1 cellular context compared by ENCODE assay signal in genomic region chr12:124667671-124668337, GRCh38.
TF ChIP-seq lines count a peak whose summit lies in the region.

No MANE protein-coding gene starts in this region.

TF ChIP-seq in HepG2, 621 proteins besides CTCF, POLR2A, EP300 and RAD21 (continued from another document):
- TF ChIP-seq RFX5 (IDR thresholded peaks at IDR 0.05; ENCODE audit: low read depth, low read length), result no peak
- no peak for TF ChIP-seq NAIF1 (CRISPR knock-in tag; IDR thresholded peaks at IDR 0.05; ENCODE audit: borderline replicate concordance)
- peak; percentile 34; the same call in 1 of the 2 replicates for TF ChIP-seq BCL6 (CRISPR knock-in tag; IDR thresholded peaks at IDR 0.05)
- TF ChIP-seq MLLT10 (CRISPR knock-in tag; IDR thresholded peaks at IDR 0.05), result no peak
- peak; percentile 49; the same call in 1 of the 2 replicates for TF ChIP-seq SP5 (CRISPR knock-in tag; IDR thresholded peaks at IDR 0.05; ENCODE audit: borderline replicate concordance, low read depth)
- peak; percentile 31; the same call in 1 of the 2 replicates for TF ChIP-seq ETV5 (CRISPR knock-in tag; IDR thresholded peaks at IDR 0.05; ENCODE audit: borderline replicate concordance)
- 0 out of 2 replicates have a peak, but pooled peaks have one; percentile 10 for TF ChIP-seq GABPA (IDR thresholded peaks at IDR 0.05; ENCODE audit: low read depth, low read length)
- 0 out of 2 replicates have a peak, but pooled peaks have one; percentile 33 for TF ChIP-seq GABPA (CRISPR knock-in tag; IDR thresholded peaks at IDR 0.05; ENCODE audit: low read depth)
- TF ChIP-seq NCOA2 (CRISPR knock-in tag; IDR thresholded peaks at IDR 0.05), result no peak; the same call in 1 of the 2 replicates
- TF ChIP-seq ZNF879 (CRISPR knock-in tag; IDR thresholded peaks at IDR 0.05), result no peak
- TF ChIP-seq FOSL1 (CRISPR knock-in tag; IDR thresholded peaks at IDR 0.05; ENCODE audit: borderline replicate concordance), result no peak
- no peak for TF ChIP-seq ZNF773 (CRISPR knock-in tag; IDR thresholded peaks at IDR 0.05; ENCODE audit: borderline replicate concordance)
- peak; percentile 11; the same call in 1 of the 2 replicates for TF ChIP-seq PATZ1 (CRISPR knock-in tag; IDR thresholded peaks at IDR 0.05)
- TF ChIP-seq AHR (CRISPR knock-in tag; IDR thresholded peaks at IDR 0.05), result no peak
- no peak for TF ChIP-seq HHEX (CRISPR knock-in tag; IDR thresholded peaks at IDR 0.05)
- peak; percentile 15; the same call in 1 of the 2 replicates for TF ChIP-seq CREM (IDR thresholded peaks at IDR 0.05)
- TF ChIP-seq CREM (CRISPR knock-in tag; IDR thresholded peaks at IDR 0.05), result no peak
- no peak for TF ChIP-seq TFE3 (CRISPR knock-in tag; IDR thresholded peaks at IDR 0.05)
- peak; percentile 50; the same call in 1 of the 2 replicates for TF ChIP-seq SIX1 (CRISPR knock-in tag; IDR thresholded peaks at IDR 0.05; ENCODE audit: borderline replicate concordance)
